Comparison of ENCODE assay signal across 8 cellular contexts in the genomic region with DNA sequence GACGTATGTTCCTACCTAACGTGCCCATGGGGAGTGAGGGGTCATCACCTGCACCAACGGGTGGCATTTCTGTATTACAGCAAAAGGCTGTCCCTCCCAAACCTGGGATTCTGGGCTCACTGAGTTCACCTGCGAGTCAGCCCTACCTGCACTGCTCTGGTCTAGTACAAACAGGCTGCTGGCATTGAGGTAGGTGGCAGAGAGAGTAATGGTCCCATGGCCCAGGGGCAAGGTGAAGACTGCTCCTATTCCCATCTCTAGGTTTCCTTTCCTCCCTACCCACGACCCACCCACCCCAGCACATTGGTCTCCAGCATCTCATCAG. TPM values are rescaled to one million over a fixed set of nuclear protein-coding genes. Genes with fewer than 3 reads are reported as not detected.
DNase-seq lines count a peak whose midpoint lies in the region; ATAC-seq and TF ChIP-seq lines count a peak whose summit lies in the region.

No MANE protein-coding gene starts in this region.

- no peaks in the 10 kb centered on the region for H3K27me3 Mint-ChIP-seq in chondrocyte (ENCODE audit: low read depth)

- DNase-seq in AG04449 (ENCODE audit: low read depth, low spot score), result no peak
- no peak for DNase-seq in chondrocyte (ENCODE audit: low spot score)
- DNase-seq in mucosa of descending colon, result peak in 1 of 3 donors; percentile 43
- DNase-seq in AG20443 (ENCODE audit: low spot score), result no peak

- peaks cover 8% of the 10 kb centered on the region for H3K4me1 ChIP-seq in mucosa of descending colon (ENCODE audit: low read depth)

- H3K4me3 ChIP-seq in AG04449 (ENCODE audit: low read depth, low read length), result peak overlapping the region; percentile 93
- peak overlapping the region; percentile 39 for H3K4me3 ChIP-seq in mucosa of descending colon

- H3K9me3 ChIP-seq in mucosa of descending colon, result no peaks in the 10 kb centered on the region

- H3K36me3 ChIP-seq in mucosa of descending colon (ENCODE audit: low read depth), result no peaks in the 10 kb centered on the region

- peak overlapping the region; percentile 93 for H3K4me3 Mint-ChIP-seq in chondrocyte (ENCODE audit: unreplicated experiment)

- CTCF ChIA-PET in AG04449 (lab: Yijun Ruan, JAX), result interaction anchor here (0.8 to 8.6 kb wide), 16 partner anchors 11 to 256 kb away, joined by 3 to 213 read pairs (median 16); a partner anchor contains a TSS

- peak overlapping the region; percentile 84 for H3K27ac Mint-ChIP-seq in chondrocyte (ENCODE audit: unreplicated experiment)

- POLR2A ChIA-PET in AG04449 (lab: Yijun Ruan, JAX), result interaction anchor here (0.7 to 3.6 kb wide), 7 partner anchors 10 to 180 kb away, joined by 3 to 18 read pairs (median 4); a partner anchor contains a TSS

- ATAC-seq in HG03135 (IDR thresholded peaks at IDR 0.05; ENCODE audit: unreplicated experiment) (peak; percentile 8), mucosa of descending colon (peak; percentile 53), GM21528 (IDR thresholded peaks at IDR 0.05; ENCODE audit: low FRiP score, unreplicated experiment) (no peak), HG03139 (IDR thresholded peaks at IDR 0.05; ENCODE audit: unreplicated experiment) (no peak), HG03159 (IDR thresholded peaks at IDR 0.05; ENCODE audit: unreplicated experiment) (no peak)

- no peak for TF ChIP-seq CTCF in AG04449 (IDR thresholded peaks at IDR 0.05; ENCODE audit: insufficient read depth, low read length, missing control alignments)
- no peak for TF ChIP-seq CTCF in chondrocyte (IDR thresholded peaks at IDR 0.05)
- no peak for TF ChIP-seq CTCF in mucosa of descending colon (IDR thresholded peaks at IDR 0.05)

- peaks cover 5% of the 10 kb centered on the region for H3K36me3 Mint-ChIP-seq in chondrocyte (ENCODE audit: low read depth)

- peaks cover 30% of the 10 kb centered on the region for H3K4me1 Mint-ChIP-seq in chondrocyte (ENCODE audit: low read depth)

- intact Hi-C loops in mucosa of descending colon (cut with DNase I, micrococcal nuclease), result no loop called here

- H3K9me3 Mint-ChIP-seq in chondrocyte (ENCODE audit: low read depth), result no peaks in the 10 kb centered on the region

RNA-seq across cellular contexts. Expression of a gene that starts 0.4 kb away (rescaled TPM):
- 11.4 to 18.2 TPM (median 13.9 TPM) in 3 replicates for total RNA-seq in chondrocyte
- total RNA-seq in mucosa of descending colon, result 10 to 100 TPM; 29.2 to 32.0 (median 30.4) TPM

RNA-seq across cellular contexts. Expression of a gene that starts 23.3 kb away (rescaled TPM):
- total RNA-seq in chondrocyte, result 5.3 to 6.1 TPM (median 5.7 TPM) in 3 replicates
- 1 to 10 TPM; 3.5 to 9.1 (median 7.2) TPM for total RNA-seq in mucosa of descending colon

RNA-seq across cellular contexts. Expression of a gene that starts 23.6 kb away (rescaled TPM):
- total RNA-seq in chondrocyte (105 TPM in 3 replicates), mucosa of descending colon (100 to 1,000 TPM; 131 to 179 (median 173) TPM)

RNA-seq across cellular contexts. Expression of a gene that starts 30.9 kb away (rescaled TPM):
- total RNA-seq in chondrocyte (25.5 to 41.4 TPM (median 26.1 TPM) in 3 replicates), mucosa of descending colon (10 to 100 TPM; 17.1 to 22.1 (median 20.8) TPM)

RNA-seq across cellular contexts. Expression of a gene that starts 31.7 kb away (rescaled TPM):
- total RNA-seq in chondrocyte, result 0.45 to 1.1 TPM (median 0.82 TPM) in 3 replicates
- total RNA-seq in mucosa of descending colon, result 1 to 10 TPM; 1.3 to 4.4 (median 3.4) TPM

Comparison
In these comparisons a context has a peak if more than half of its experiments do, and no peak if none do; other contexts are left out.
1. ATAC-seq: peak in HG03135 (single experiment) and mucosa of descending colon (single experiment); none in GM21528 (single experiment), HG03139 (single experiment) and HG03159 (single experiment).